In the genomic region with DNA sequence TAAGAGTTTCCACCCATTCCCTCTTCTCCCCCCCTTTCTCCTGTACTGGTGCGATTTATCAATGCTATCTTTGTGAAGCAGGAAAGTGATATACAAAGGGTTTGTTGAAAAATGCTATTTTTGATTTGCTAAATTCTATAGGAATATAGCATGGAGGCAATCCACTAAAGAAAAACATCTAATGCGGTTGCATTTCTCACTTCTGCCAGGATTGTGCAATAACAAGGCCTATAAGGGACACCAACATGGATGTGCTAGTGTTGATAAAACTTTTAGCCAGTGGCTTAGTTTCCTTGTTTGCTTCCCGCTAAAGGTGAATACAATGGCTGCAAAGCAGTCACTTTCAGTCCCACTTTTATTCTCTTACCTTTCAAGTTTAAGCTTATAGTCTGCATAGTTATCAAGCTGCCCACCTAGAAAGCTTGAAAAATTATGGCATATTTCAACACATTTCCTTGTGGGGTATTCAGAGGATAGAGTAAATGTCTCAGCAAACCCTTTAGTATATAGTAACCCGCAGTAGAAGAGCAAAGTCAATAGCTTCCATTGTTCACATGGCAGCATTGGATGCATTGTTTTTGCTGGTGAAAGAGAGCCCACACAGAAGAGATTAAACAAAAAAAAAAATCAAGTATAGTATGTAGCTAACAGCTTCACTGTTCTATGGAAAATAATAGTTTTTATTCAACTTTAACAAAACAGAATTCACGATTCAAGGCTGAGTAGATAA, we compare ENCODE assay signal across 18 cellular contexts.
DNase-seq lines count a peak whose midpoint lies in the region; ATAC-seq and TF ChIP-seq lines count a peak whose summit lies in the region.
"Had no signal": no experiment of that assay in that cellular context is flagged by ENCODE, and none has a peak within 500 bp of the region (broad histone marks: within the 10 kb centered on the region; RNA-seq: fewer than 3 reads in every experiment).

No MANE protein-coding gene starts in this region.

- no peak for TF ChIP-seq POLR2A in GM18505 (IDR thresholded peaks at IDR 0.05; ENCODE audit: borderline replicate concordance, extremely low read depth, insufficient read depth, insufficient read length)

- TF ChIP-seq CTCF in left lung (IDR thresholded peaks at IDR 0.05) = no peak

- H3K36me3 ChIP-seq in left lung = no peaks in the 10 kb centered on the region
- H3K36me3 ChIP-seq: SJCRH30 had no signal

- no peak for ATAC-seq in GM18505 (IDR thresholded peaks at IDR 0.05; ENCODE audit: unreplicated experiment)
- ATAC-seq in left lung = no peak

- no peak overlapping the region for H3K4me3 ChIP-seq in left lung
- H3K4me3 ChIP-seq: GM23248, SJCRH30 had no signal

- H3K4me1 ChIP-seq in left lung = no peaks in the 10 kb centered on the region
- H3K4me1 ChIP-seq: SJCRH30 had no signal

- H3K27ac ChIP-seq in caudate nucleus (ENCODE audit: low read depth, low read length) (peak overlapping the region; percentile 91), layer of hippocampus (ENCODE audit: low read depth, low read length) (peak overlapping the region; percentile 91), left lung (no peak overlapping the region)
- H3K27ac ChIP-seq: GM23248, RWPE1, SJCRH30 had no signal

- intact Hi-C loops in left lung (cut with DNase I) = no loop called here

- peak; percentile 1 for DNase-seq in RPMI7951 (ENCODE audit: low read depth)
- peak in 8 of 61 donors; percentile 4 to 40 (median 12) for DNase-seq in caudate nucleus (lab: John Stamatoyannopoulos, UW)
- DNase-seq in putamen (ENCODE audit: low spot score) = peak; percentile 84
- no peak for DNase-seq in HUDEP-2 (lab: John Stamatoyannopoulos, UW; ENCODE audit: unreplicated experiment in 76 of 76)
- DNase-seq in left lung = no peak
- DNase-seq: CD4-positive, CD25-positive, alpha-beta regulatory T cell; DND-41; GM23248; HFFc6; NCI-H187 treated with DMSO at 0.1 percent for 48 hours; NCI-H2171; NCI-H446 treated with DMSO at 0.1 percent for 48 hours; NCI-H748 treated with DMSO at 0.1 percent for 48 hours; OCI-M1; SJCRH30 had no signal

- H3K9me3 ChIP-seq in left lung = no peaks in the 10 kb centered on the region
- H3K9me3 ChIP-seq: SJCRH30 had no signal

- H3K27me3 ChIP-seq in layer of hippocampus (ENCODE audit: control insufficient read depth, insufficient read depth, low read length) (no peaks in the 10 kb centered on the region), left lung (no peaks in the 10 kb centered on the region)
- H3K27me3 ChIP-seq: SJCRH30 had no signal

Comparison
In these comparisons a context has a peak if more than half of its experiments do, and no peak if none do; other contexts are left out.
1. DNase-seq: peak in RPMI7951 (single experiment) and putamen (single experiment); none in HUDEP-2 (0 of 76) and left lung (0 of 2).
2. H3K27ac ChIP-seq: peak in caudate nucleus (single experiment) and layer of hippocampus (single experiment); none in left lung (0 of 2).